1 cellular context compared by ENCODE assay signal in genomic region chr20:62030834-62031434, GRCh38.
TF ChIP-seq lines count a peak whose summit lies in the region.

No MANE protein-coding gene starts in this region.

TF ChIP-seq in WTC11, 78 proteins besides CTCF, POLR2A, EP300 and RAD21 (continued from another document):
- TF ChIP-seq E2F4 (CRISPR knock-in tag; IDR thresholded peaks at IDR 0.05; ENCODE audit: borderline replicate concordance, low read depth) = no peak
- TF ChIP-seq ZSCAN18 (CRISPR knock-in tag; IDR thresholded peaks at IDR 0.05) = no peak
- TF ChIP-seq TEAD4 (CRISPR knock-in tag; IDR thresholded peaks at IDR 0.05) = no peak
- no peak for TF ChIP-seq ZNF425 (CRISPR knock-in tag; conservative IDR thresholded peaks at IDR 0.05)
- TF ChIP-seq NR1H2 (CRISPR knock-in tag; IDR thresholded peaks at IDR 0.05) = no peak
- no peak for TF ChIP-seq ZNF532 (CRISPR knock-in tag; IDR thresholded peaks at IDR 0.05; ENCODE audit: borderline replicate concordance)
- TF ChIP-seq CREB1 (CRISPR knock-in tag; IDR thresholded peaks at IDR 0.05) = no peak
- TF ChIP-seq IRF1 (CRISPR knock-in tag; IDR thresholded peaks at IDR 0.05) = no peak
